In the genomic region with DNA sequence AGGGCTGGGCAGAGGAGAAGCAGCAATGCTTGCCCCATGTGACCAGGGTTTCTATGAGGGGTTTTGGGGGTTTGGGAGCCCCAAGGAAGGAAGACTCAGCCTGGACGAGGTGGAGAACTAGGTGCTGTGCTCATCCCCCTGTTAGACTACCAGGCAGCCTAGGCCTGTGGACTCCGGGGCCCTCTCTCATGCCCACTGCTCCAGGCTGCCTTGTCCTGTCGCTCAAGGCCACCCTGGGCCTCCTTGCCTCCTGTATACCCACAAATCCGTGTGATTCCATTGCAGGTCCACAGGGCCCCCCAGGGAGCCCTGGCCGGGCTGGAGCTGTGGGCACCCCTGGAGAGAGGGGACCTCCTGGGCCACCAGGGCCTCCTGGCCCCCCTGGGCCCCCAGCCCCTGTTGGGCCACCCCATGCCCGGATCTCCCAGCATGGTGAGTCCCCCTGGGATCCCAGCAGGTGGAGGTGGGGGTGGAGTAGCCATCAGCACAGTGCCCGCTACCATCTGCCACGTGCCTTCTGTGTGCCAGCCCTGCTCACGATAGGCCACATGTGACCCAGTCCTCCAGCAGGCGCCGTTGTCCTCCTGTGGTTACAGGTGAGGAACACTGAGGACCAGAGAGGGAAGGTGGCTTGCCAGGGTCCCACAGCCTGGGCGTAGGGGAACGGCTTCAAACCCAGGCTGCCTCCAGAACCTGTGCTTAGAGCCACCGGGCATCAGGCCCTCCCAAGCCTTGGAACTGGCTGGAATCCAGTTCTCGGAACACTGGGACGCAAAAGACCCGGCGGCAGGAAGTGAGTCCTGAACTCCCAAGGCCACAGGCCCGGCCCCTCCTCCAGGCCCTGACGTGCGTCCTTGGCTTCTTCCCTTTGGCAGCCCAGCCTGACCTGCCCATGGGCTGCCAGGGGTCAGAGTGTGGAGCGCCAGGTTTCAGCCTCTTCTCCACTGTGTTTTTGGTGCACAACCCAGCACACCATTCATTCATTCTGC, we compare ENCODE assay signal across 13 cellular contexts. TPM values are rescaled to one million over a fixed set of nuclear protein-coding genes. Genes with fewer than 3 reads are reported as not detected.
DNase-seq lines count a peak whose midpoint lies in the region; ATAC-seq and TF ChIP-seq lines count a peak whose summit lies in the region.
"Had no signal": no experiment of that assay in that cellular context is flagged by ENCODE, and none has a peak within 500 bp of the region (broad histone marks: within the 10 kb centered on the region; RNA-seq: fewer than 3 reads in every experiment).

No MANE protein-coding gene starts in this region.

- H3K36me3 ChIP-seq in right lobe of liver (no peaks in the 10 kb centered on the region), upper lobe of left lung (no peaks in the 10 kb centered on the region)

- intact Hi-C loops in right lobe of liver (cut with DNase I) = no loop called here

- H3K27me3 ChIP-seq in right lobe of liver = no peaks in the 10 kb centered on the region
- H3K27me3 ChIP-seq in upper lobe of left lung = no peaks in the 10 kb centered on the region

- ATAC-seq in activated naive CD4-positive, alpha-beta T cell treated with anti-CD3 and anti-CD28 coated beads, Interleukin-2, amount 50 U/mL, for 72 hours = no peak
- ATAC-seq in right lobe of liver = peak; percentile 97 to 98 (median 98)
- peak; percentile 16 to 56 for ATAC-seq in upper lobe of left lung (ENCODE audit: low FRiP score in 2 of 2)
- ATAC-seq: A549; activated CD8-positive, alpha-beta T cell treated with anti-CD3 and anti-CD28 coated beads for 36 hours; activated T-helper 17 cell treated with anti-CD3 and anti-CD28 coated beads, Interleukin-2, amount 50 U/mL, for 72 hours had no signal

- peak; percentile 44 for TF ChIP-seq POLR2A in erythroblast (IDR thresholded peaks at IDR 0.05; ENCODE audit: low read length)
- peak; percentile 39 for TF ChIP-seq POLR2A in right lobe of liver (IDR thresholded peaks at IDR 0.05)
- TF ChIP-seq POLR2A in upper lobe of left lung (IDR thresholded peaks at IDR 0.05) = no peak

- H3K4me1 ChIP-seq in right lobe of liver (peaks cover 0 to 17% (median 6%) of the 10 kb centered on the region in 4 donors), upper lobe of left lung (peaks cover 3 to 19% (median 15%) of the 10 kb centered on the region in 4 donors)
- H3K4me1 ChIP-seq: A549 had no signal

- CTCF ChIA-PET in activated naive CD4-positive, alpha-beta T cell treated with anti-CD3 and anti-CD28 coated beads, Interleukin-2, amount 10 ng/mL, durations not matched to agents 7 days and 5 days (lab: Charles Lee) = no interaction called here

- TF ChIP-seq CTCF in right lobe of liver (IDR thresholded peaks at IDR 0.05) = no peak
- TF ChIP-seq CTCF in upper lobe of left lung (IDR thresholded peaks at IDR 0.05) = no peak
- TF ChIP-seq CTCF in foreskin fibroblast (IDR thresholded peaks at IDR 0.05; ENCODE audit: low read depth, low read length) = no peak

- H3K27ac ChIP-seq in right lobe of liver (peak overlapping the region; percentile 69 to 83 (median 70)), upper lobe of left lung (peak overlapping the region in 2 of 4 donors; percentile 64 to 86)
- H3K27ac ChIP-seq: A549 had no signal

- no peaks in the 10 kb centered on the region for H3K9me3 ChIP-seq in right lobe of liver
- no peaks in the 10 kb centered on the region for H3K9me3 ChIP-seq in upper lobe of left lung
- H3K9me3 ChIP-seq: A549 had no signal

- peaks cover 3% of the 10 kb centered on the region for H3K27me3 Mint-ChIP-seq in activated naive CD4-positive, alpha-beta T cell treated with anti-CD3 and anti-CD28 coated beads, Interleukin-2, amount 10 ng/mL, durations not matched to agents 7 days and 5 days
- H3K27me3 Mint-ChIP-seq: activated CD8-positive, alpha-beta T cell treated with anti-CD3 and anti-CD28 coated beads for 36 hours; activated T-helper 17 cell treated with anti-CD3 and anti-CD28 coated beads, Interleukin-2, amount 50 U/mL, for 72 hours; CD4-positive, alpha-beta T cell had no signal

- no peak overlapping the region for H3K4me3 Mint-ChIP-seq in activated naive CD4-positive, alpha-beta T cell treated with anti-CD3 and anti-CD28 coated beads, Interleukin-2, amount 10 ng/mL, durations not matched to agents 7 days and 5 days
- H3K4me3 Mint-ChIP-seq: activated CD8-positive, alpha-beta T cell treated with anti-CD3 and anti-CD28 coated beads for 36 hours; activated T-helper 17 cell treated with anti-CD3 and anti-CD28 coated beads, Interleukin-2, amount 50 U/mL, for 72 hours; CD4-positive, alpha-beta T cell had no signal

- no peak for TF ChIP-seq EP300 in upper lobe of left lung (IDR thresholded peaks at IDR 0.05)

- H3K27ac Mint-ChIP-seq in activated naive CD4-positive, alpha-beta T cell treated with anti-CD3 and anti-CD28 coated beads, Interleukin-2, amount 10 ng/mL, durations not matched to agents 7 days and 5 days = peak overlapping the region; percentile 33
- H3K27ac Mint-ChIP-seq in activated naive CD4-positive, alpha-beta T cell treated with anti-CD3 and anti-CD28 coated beads, Interleukin-2, amount 50 U/mL, for 72 hours = peak overlapping the region in 1 of 2 donors; percentile 36
- H3K27ac Mint-ChIP-seq: activated CD8-positive, alpha-beta T cell treated with anti-CD3 and anti-CD28 coated beads for 36 hours; activated T-helper 17 cell treated with anti-CD3 and anti-CD28 coated beads, Interleukin-2, amount 50 U/mL, for 72 hours; CD4-positive, alpha-beta T cell had no signal

- no peaks in the 10 kb centered on the region for H3K36me3 Mint-ChIP-seq in activated naive CD4-positive, alpha-beta T cell treated with anti-CD3 and anti-CD28 coated beads, Interleukin-2, amount 10 ng/mL, durations not matched to agents 7 days and 5 days
- no peaks in the 10 kb centered on the region for H3K36me3 Mint-ChIP-seq in activated naive CD4-positive, alpha-beta T cell treated with anti-CD3 and anti-CD28 coated beads, Interleukin-2, amount 50 U/mL, for 72 hours

- H3K4me3 ChIP-seq in right lobe of liver (no peak overlapping the region), upper lobe of left lung (no peak overlapping the region), foreskin fibroblast (ENCODE audit: low read depth in 1 of 2, low read length in 2 of 2) (no peak overlapping the region)
- H3K4me3 ChIP-seq: A549 had no signal

- H3K9me3 Mint-ChIP-seq in activated naive CD4-positive, alpha-beta T cell treated with anti-CD3 and anti-CD28 coated beads, Interleukin-2, amount 10 ng/mL, durations not matched to agents 7 days and 5 days = peaks cover 1% of the 10 kb centered on the region
- H3K9me3 Mint-ChIP-seq in activated naive CD4-positive, alpha-beta T cell treated with anti-CD3 and anti-CD28 coated beads, Interleukin-2, amount 50 U/mL, for 72 hours = peaks cover 4 to 6% of the 10 kb centered on the region in 2 donors
- H3K9me3 Mint-ChIP-seq: activated CD8-positive, alpha-beta T cell treated with anti-CD3 and anti-CD28 coated beads for 36 hours; activated T-helper 17 cell treated with anti-CD3 and anti-CD28 coated beads, Interleukin-2, amount 50 U/mL, for 72 hours had no signal

- DNase-seq in activated naive CD4-positive, alpha-beta T cell treated with anti-CD3 and anti-CD28 coated beads, Interleukin-2, amount 10 ng/mL, durations not matched to agents 7 days and 5 days = no peak
- DNase-seq in activated naive CD4-positive, alpha-beta T cell treated with anti-CD3 and anti-CD28 coated beads, Interleukin-2, amount 50 U/mL, for 72 hours (ENCODE audit: low spot score in 2 of 2) = no peak
- no peak for DNase-seq in erythroblast (lab: John Stamatoyannopoulos, UW)
- DNase-seq in right lobe of liver = peak; percentile 91 to 95 (median 94)
- peak; percentile 39 to 72 for DNase-seq in upper lobe of left lung
- no peak for DNase-seq in islet precursor cell
- DNase-seq in NCI-H1436 (lab: John Stamatoyannopoulos, UW) = no peak
- DNase-seq in foreskin fibroblast = no peak
- DNase-seq: activated CD8-positive, alpha-beta T cell treated with anti-CD3 and anti-CD28 coated beads for 36 hours; CD4-positive, alpha-beta T cell; NCI-H1694 treated with DMSO at 0.1 percent for 48 hours had no signal

- WGBS in right lobe of liver (ENCODE audit: insufficient coverage, low coverage, low lambda C conversion rate, missing lambda C conversion rate) = 11% methylated on average over 4 of the region's 22 CpGs
- 63 to 68% methylated on average over 10 to 11 of the region's 22 CpGs for WGBS in upper lobe of left lung, 2 donors

- H3K4me1 Mint-ChIP-seq in activated naive CD4-positive, alpha-beta T cell treated with anti-CD3 and anti-CD28 coated beads, Interleukin-2, amount 10 ng/mL, durations not matched to agents 7 days and 5 days = no peaks in the 10 kb centered on the region
- H3K4me1 Mint-ChIP-seq: activated T-helper 17 cell treated with anti-CD3 and anti-CD28 coated beads, Interleukin-2, amount 50 U/mL, for 72 hours had no signal

RNA-seq across cellular contexts. Expression of a gene that starts 26.6 kb away (rescaled TPM):
- under 1 TPM in 1 of 2 donors, not detected in 1; 0.41 TPM for total RNA-seq in activated naive CD4-positive, alpha-beta T cell treated with anti-CD3 and anti-CD28 coated beads, Interleukin-2, amount 50 U/mL, for 72 hours
- total RNA-seq in right lobe of liver (1 to 10 TPM; 1.1 to 2.7 (median 1.5) TPM), upper lobe of left lung (10 to 100 TPM in 2 of 6 donors, 1 to 10 TPM in 4; 2.1 to 31.6 (median 8.4) TPM)
- total RNA-seq: activated T-helper 17 cell treated with anti-CD3 and anti-CD28 coated beads, Interleukin-2, amount 50 U/mL, for 72 hours; CD4-positive, alpha-beta T cell had no signal

RNA-seq across cellular contexts. Expression of a gene that starts 35.5 kb away (rescaled TPM):
- total RNA-seq in activated naive CD4-positive, alpha-beta T cell treated with anti-CD3 and anti-CD28 coated beads, Interleukin-2, amount 50 U/mL, for 72 hours = 10 to 100 TPM; 19.6 to 29.5 TPM
- total RNA-seq in right lobe of liver (10 to 100 TPM in 5 of 6 experiments, 1 to 10 TPM in 1; 9.7 to 35.3 (median 14.7) TPM), upper lobe of left lung (10 to 100 TPM; 17.3 to 47.1 (median 27.9) TPM)

RNA-seq across cellular contexts. Expression of a gene that starts 35.8 kb away (rescaled TPM):
- 100 to 1,000 TPM; 257 to 320 TPM for total RNA-seq in activated naive CD4-positive, alpha-beta T cell treated with anti-CD3 and anti-CD28 coated beads, Interleukin-2, amount 50 U/mL, for 72 hours
- 100 to 1,000 TPM in 3 of 6 experiments, 10 to 100 TPM in 3; 75.0 to 112 (median 98.2) TPM for total RNA-seq in right lobe of liver
- 100 to 1,000 TPM; 156 to 293 (median 183) TPM for total RNA-seq in upper lobe of left lung

Comparison
In these comparisons a context has a peak if more than half of its experiments do, and no peak if none do; other contexts are left out.
1. DNase-seq: peak in right lobe of liver (3 of 3) and upper lobe of left lung (2 of 2); none in activated naive CD4-positive, alpha-beta T cell treated with anti-CD3 and anti-CD28 coated beads, Interleukin-2, amount 10 ng/mL, durations not matched to agents 7 days and 5 days (single experiment), activated naive CD4-positive, alpha-beta T cell treated with anti-CD3 and anti-CD28 coated beads, Interleukin-2, amount 50 U/mL, for 72 hours (0 of 2), erythroblast (0 of 2), islet precursor cell (single experiment), NCI-H1436 (single experiment) and foreskin fibroblast (0 of 2).
2. ATAC-seq: peak in right lobe of liver (4 of 4) and upper lobe of left lung (2 of 2); none in activated naive CD4-positive, alpha-beta T cell treated with anti-CD3 and anti-CD28 coated beads, Interleukin-2, amount 50 U/mL, for 72 hours (0 of 2).
3. POLR2A ChIP-seq: peak in erythroblast (single experiment) and right lobe of liver (single experiment); none in upper lobe of left lung (0 of 4).